In genomic region chr15:85443046-85443445, GRCh38 we compare ENCODE assay signal across 8 cellular contexts.
A peak's percentile ranks its signal among the peaks of the same experiment; 100 is the strongest.
DNase-seq lines count a peak whose midpoint lies in the region; ATAC-seq, FAIRE-seq and TF ChIP-seq lines count a peak whose summit lies in the region.

No MANE protein-coding gene starts in this region.

- POLR2A ChIA-PET in activated CD4-positive, alpha-beta memory T cell treated with anti-CD3 and anti-CD28 coated beads for 36 hours (lab: Charles Lee) = interaction anchor here (1.0 to 1.6 kb wide), 2 partner anchors 12 to 30 kb away, joined by 4 to 5 read pairs; no protein-coding TSS in a partner anchor

- CTCF ChIA-PET in activated CD4-positive, alpha-beta memory T cell treated with anti-CD3 and anti-CD28 coated beads for 36 hours (lab: Charles Lee) = interaction anchor here (0.7 to 1.3 kb wide), 4 partner anchors 12 to 146 kb away, joined by 3 to 6 read pairs (median 4); no protein-coding TSS in a partner anchor

- H3K36me3 ChIP-seq in left ventricle myocardium inferior (no peaks in the 10 kb centered on the region), astrocyte (ENCODE audit: insufficient read depth, low read length) (no peaks in the 10 kb centered on the region), transverse colon (no peaks in the 10 kb centered on the region)

- in situ Hi-C loops in transverse colon (cut with MboI; ENCODE audit: low pct_ligation_motif_present in 1 of 4, low pct_unique_long_range_greater_than_20kb in 1 of 4, low sequenced_read_pairs in 3 of 4) (no loop called here), G401 (cut with HindIII; ENCODE audit: low sequenced_read_pairs) (no loop called here)

- peaks cover 67% of the 10 kb centered on the region for H3K4me1 ChIP-seq in left ventricle myocardium inferior
- H3K4me1 ChIP-seq in astrocyte (ENCODE audit: insufficient read depth, low read length) = peaks cover 6% of the 10 kb centered on the region
- H3K4me1 ChIP-seq in transverse colon = peaks cover 20 to 55% (median 33%) of the 10 kb centered on the region in 4 donors

- ATAC-seq in left cardiac atrium = no peak
- ATAC-seq in HG03064 (IDR thresholded peaks at IDR 0.05; ENCODE audit: low read depth, unreplicated experiment) = peak; percentile 49

- peak overlapping the region; percentile 88 for H3K27ac Mint-ChIP-seq in astrocyte (ENCODE audit: unreplicated experiment)
- H3K27ac Mint-ChIP-seq in activated CD4-positive, alpha-beta memory T cell treated with anti-CD3 and anti-CD28 coated beads for 36 hours = no peak overlapping the region

- TF ChIP-seq CTCF in left ventricle myocardium inferior (IDR thresholded peaks at IDR 0.05; ENCODE audit: borderline replicate concordance) = no peak
- no peak for TF ChIP-seq CTCF in astrocyte (IDR thresholded peaks at IDR 0.05; ENCODE audit: insufficient read depth, low read depth, low read length)
- no peak for TF ChIP-seq CTCF in transverse colon (IDR thresholded peaks at IDR 0.05)

- peaks cover 71% of the 10 kb centered on the region for H3K79me2 ChIP-seq in astrocyte (ENCODE audit: insufficient read depth, low read length)

- FAIRE-seq in astrocyte (lab: Jason Lieb, UNC) (no peak), RCC 7860 (lab: Jason Lieb, UNC) (no peak)

- no peak overlapping the region for H3K4me3 Mint-ChIP-seq in astrocyte (ENCODE audit: unreplicated experiment)
- no peak overlapping the region for H3K4me3 Mint-ChIP-seq in activated CD4-positive, alpha-beta memory T cell treated with anti-CD3 and anti-CD28 coated beads for 36 hours

- peaks cover 31% of the 10 kb centered on the region for H3K4me1 Mint-ChIP-seq in astrocyte (ENCODE audit: low read depth, unreplicated experiment)
- H3K4me1 Mint-ChIP-seq in activated CD4-positive, alpha-beta memory T cell treated with anti-CD3 and anti-CD28 coated beads for 36 hours (ENCODE audit: low read depth) = peaks cover 51% of the 10 kb centered on the region

- H3K9ac ChIP-seq in astrocyte (ENCODE audit: low read length) = no peak overlapping the region

- H3K9me3 ChIP-seq in left ventricle myocardium inferior (replicated peaks) (peaks cover 5% of the 10 kb centered on the region), astrocyte (ENCODE audit: insufficient read depth, low read depth, low read length) (no peaks in the 10 kb centered on the region), transverse colon (no peaks in the 10 kb centered on the region)

- no peak for TF ChIP-seq POLR2A in transverse colon (IDR thresholded peaks at IDR 0.05)

- H3K36me3 Mint-ChIP-seq in astrocyte (ENCODE audit: low read depth, unreplicated experiment) = peaks cover under 1% of the 10 kb centered on the region
- H3K36me3 Mint-ChIP-seq in activated CD4-positive, alpha-beta memory T cell treated with anti-CD3 and anti-CD28 coated beads for 36 hours = peaks cover 3% of the 10 kb centered on the region

- TF ChIP-seq EP300 in transverse colon (IDR thresholded peaks at IDR 0.05; ENCODE audit: low read depth) = no peak

- H2AFZ ChIP-seq in astrocyte (ENCODE audit: low read depth, low read length) = no peak overlapping the region

- peaks cover 63% of the 10 kb centered on the region for H4K20me1 ChIP-seq in astrocyte (ENCODE audit: insufficient read depth, low read length)

- H3K4me3 ChIP-seq in left ventricle myocardium inferior = peak overlapping the region; percentile 19
- H3K4me3 ChIP-seq in astrocyte (ENCODE audit: insufficient read depth, low read depth, low read length) = no peak overlapping the region
- no peak overlapping the region for H3K4me3 ChIP-seq in transverse colon

- intact Hi-C loops in left ventricle myocardium inferior (cut with micrococcal nuclease) (no loop called here), left cardiac atrium (cut with DNase I) (no loop called here), transverse colon (cut with DNase I; ENCODE audit: low total_unique reads) (no loop called here)
- intact Hi-C loops in activated CD4-positive, alpha-beta memory T cell treated with anti-CD3 and anti-CD28 coated beads for 36 hours (cut with micrococcal nuclease) = loop anchor here (2.0 to 10.0 kb wide), 3 partner anchors 30 to 458 kb away; partner anchors contain the start of gene PDE8A

- no peaks in the 10 kb centered on the region for H3K27me3 Mint-ChIP-seq in astrocyte (ENCODE audit: low read depth, unreplicated experiment)
- H3K27me3 Mint-ChIP-seq in activated CD4-positive, alpha-beta memory T cell treated with anti-CD3 and anti-CD28 coated beads for 36 hours = no peaks in the 10 kb centered on the region

- DNase-seq in left ventricle myocardium inferior (no peak), left cardiac atrium (no peak), astrocyte (ENCODE audit: low read depth) (no peak), transverse colon (no peak), G401 (ENCODE audit: low spot score) (no peak), RCC 7860 (ENCODE audit: low spot score) (no peak)
- DNase-seq in activated CD4-positive, alpha-beta memory T cell treated with anti-CD3 and anti-CD28 coated beads for 36 hours = no peak

- H3K27me3 ChIP-seq in left ventricle myocardium inferior (ENCODE audit: low read depth) (no peaks in the 10 kb centered on the region), astrocyte (ENCODE audit: insufficient read depth, low read length) (no peaks in the 10 kb centered on the region), transverse colon (no peaks in the 10 kb centered on the region)

- H3K9me3 Mint-ChIP-seq in astrocyte (ENCODE audit: unreplicated experiment) = peaks cover 3% of the 10 kb centered on the region
- H3K9me3 Mint-ChIP-seq in activated CD4-positive, alpha-beta memory T cell treated with anti-CD3 and anti-CD28 coated beads for 36 hours = peaks cover 12% of the 10 kb centered on the region

- H3K27ac ChIP-seq in left ventricle myocardium inferior (replicated peaks) = peak overlapping the region; percentile 53
- H3K27ac ChIP-seq in astrocyte (ENCODE audit: low read depth, low read length) = no peak overlapping the region
- H3K27ac ChIP-seq in transverse colon = peak overlapping the region; percentile 61 to 71 (median 68)

- H3K4me2 ChIP-seq in astrocyte (ENCODE audit: low read length) = no peak overlapping the region
